ENCODE assay signal across 10 cellular contexts in the genomic region with DNA sequence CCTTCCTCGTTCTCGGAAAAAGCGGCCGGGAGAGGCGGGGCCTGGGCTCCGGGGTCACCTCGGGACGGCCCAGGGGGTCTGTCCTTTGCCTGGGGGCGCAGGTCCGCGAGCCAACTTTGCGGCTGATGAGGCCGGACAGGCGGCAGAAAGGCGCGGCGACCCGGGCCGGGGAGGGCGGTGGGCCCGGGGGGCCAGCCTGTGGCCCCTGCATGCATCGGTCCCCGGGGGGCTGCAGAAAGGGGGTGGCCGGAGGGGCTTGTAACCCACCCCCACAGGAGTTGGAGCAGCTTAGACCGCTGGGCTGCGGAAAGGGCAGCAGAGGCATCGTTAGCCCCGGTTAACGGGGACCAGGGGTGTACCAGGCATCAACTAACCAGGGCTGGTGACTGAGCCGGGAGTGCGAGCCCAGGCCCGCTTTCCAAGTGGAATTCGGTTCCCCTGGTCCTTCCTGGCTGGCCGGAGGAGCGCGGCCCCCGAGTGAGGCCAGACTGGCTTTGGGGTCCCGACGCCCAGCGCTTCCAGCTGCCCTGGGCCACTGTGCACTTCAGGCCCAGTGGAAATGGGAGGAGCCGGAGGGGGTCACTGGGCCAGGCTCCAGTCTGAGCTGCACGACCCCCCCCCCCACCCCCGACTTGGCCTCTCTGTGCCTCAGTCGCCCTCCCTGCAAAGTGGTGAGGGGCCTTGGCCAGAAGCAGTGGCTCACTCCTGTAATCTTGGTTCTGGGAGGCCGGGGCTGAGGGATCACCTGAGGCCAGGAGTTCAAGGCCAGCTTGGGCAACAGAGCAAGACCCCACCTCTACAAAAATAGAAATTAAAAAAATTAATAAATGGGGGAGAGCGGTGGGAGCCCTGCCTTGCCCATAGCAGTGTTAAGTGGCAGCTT. TPM values are rescaled to one million over a fixed set of nuclear protein-coding genes. Genes with fewer than 3 reads are reported as not detected.
DNase-seq lines count a peak whose midpoint lies in the region; ATAC-seq and TF ChIP-seq lines count a peak whose summit lies in the region.
"Had no signal": no experiment of that assay in that cellular context is flagged by ENCODE, and none has a peak within 500 bp of the region (broad histone marks: within the 10 kb centered on the region; RNA-seq: fewer than 3 reads in every experiment).

No MANE protein-coding gene starts in this region.

- BruUV-seq in Calu3 (replicated peaks; lab: Mats Ljungman, UMichigan) (no TSS peak), Panc1 (replicated peaks; lab: Mats Ljungman, UMichigan) (no TSS peak), OCI-LY7 (replicated peaks; lab: Mats Ljungman, UMichigan) (no TSS peak)

- H3K4me3 ChIP-seq in Panc1 (ENCODE audit: low read depth in 2 of 2, low read length in 2 of 2) = peak overlapping the region; percentile 48 to 59
- no peak overlapping the region for H3K4me3 ChIP-seq in OCI-LY7 (ENCODE audit: low read depth, low read length, poor library complexity, severe bottlenecking)

- DNase-seq in Calu3 (peak; percentile 38), Panc1 (ENCODE audit: low read depth, low spot score) (no peak), foreskin keratinocyte (no peak), progenitor cell of endocrine pancreas (ENCODE audit: low spot score, unreplicated experiment) (no peak), caudate nucleus (lab: John Stamatoyannopoulos, UW) (no peak), OCI-LY7 (ENCODE audit: low spot score) (no peak), osteocyte (ENCODE audit: extremely low spot score, unreplicated experiment) (no peak)
- DNase-seq in activated CD8-positive, alpha-beta memory T cell treated with anti-CD3 and anti-CD28 coated beads for 24 hours = no peak
- DNase-seq: SHP77 treated with DMSO at 0.1 percent for 48 hours had no signal

- H4K20me1 ChIP-seq in OCI-LY7 (ENCODE audit: insufficient read depth, low read length) = no peaks in the 10 kb centered on the region

- no peak overlapping the region for H3K27ac ChIP-seq in Panc1 (ENCODE audit: low read length)
- no peak overlapping the region for H3K27ac ChIP-seq in foreskin keratinocyte
- H3K27ac ChIP-seq in caudate nucleus (ENCODE audit: low read depth, low read length) = no peak overlapping the region
- no peak overlapping the region for H3K27ac ChIP-seq in OCI-LY7 (ENCODE audit: low read depth, low read length, poor library complexity, severe bottlenecking)

- H3K9me3 Mint-ChIP-seq in Calu3 (ENCODE audit: low read depth, unreplicated experiment) (no peaks in the 10 kb centered on the region), progenitor cell of endocrine pancreas (ENCODE audit: low read depth) (no peaks in the 10 kb centered on the region), osteocyte (ENCODE audit: unreplicated experiment) (no peaks in the 10 kb centered on the region)
- H3K9me3 Mint-ChIP-seq: activated naive CD4-positive, alpha-beta T cell treated with anti-CD3 and anti-CD28 coated beads, Interleukin-2, amount 10 ng/mL, durations not matched to agents 7 days and 5 days had no signal

- TF ChIP-seq CTCF in Calu3 (IDR thresholded peaks at IDR 0.05; ENCODE audit: unreplicated experiment) (no peak), Panc1 (IDR thresholded peaks at IDR 0.05) (no peak), foreskin keratinocyte (conservative IDR thresholded peaks at IDR 0.05) (no peak), progenitor cell of endocrine pancreas (IDR thresholded peaks at IDR 0.05; ENCODE audit: unreplicated experiment) (no peak), OCI-LY7 (conservative IDR thresholded peaks at IDR 0.05; ENCODE audit: low read length) (no peak), osteocyte (IDR thresholded peaks at IDR 0.05) (no peak)

- no peaks in the 10 kb centered on the region for H3K79me2 ChIP-seq in OCI-LY7 (ENCODE audit: insufficient read depth, low read depth, low read length)

- H3K27me3 Mint-ChIP-seq in Calu3 (ENCODE audit: unreplicated experiment) (peaks cover 46% of the 10 kb centered on the region), progenitor cell of endocrine pancreas (peaks cover 4% of the 10 kb centered on the region), osteocyte (ENCODE audit: unreplicated experiment) (peaks cover 7% of the 10 kb centered on the region)

- in situ Hi-C loops in Panc1 (cut with HindIII; ENCODE audit: low pct_unique_long_range_greater_than_20kb, low sequenced_read_pairs) = no loop called here

- no peak overlapping the region for H3K4me2 ChIP-seq in OCI-LY7 (ENCODE audit: low read length)

- H3K36me3 Mint-ChIP-seq in Calu3 (ENCODE audit: insufficient read depth, unreplicated experiment) (no peaks in the 10 kb centered on the region), progenitor cell of endocrine pancreas (ENCODE audit: insufficient read depth) (peaks cover 4% of the 10 kb centered on the region), osteocyte (ENCODE audit: unreplicated experiment) (no peaks in the 10 kb centered on the region)
- H3K36me3 Mint-ChIP-seq: activated naive CD4-positive, alpha-beta T cell treated with anti-CD3 and anti-CD28 coated beads, Interleukin-2, amount 10 ng/mL, durations not matched to agents 7 days and 5 days had no signal

- H3K4me1 Mint-ChIP-seq in Calu3 (ENCODE audit: low read depth, unreplicated experiment) (peaks cover 12% of the 10 kb centered on the region), progenitor cell of endocrine pancreas (ENCODE audit: low read depth) (peaks cover 4% of the 10 kb centered on the region), osteocyte (ENCODE audit: unreplicated experiment) (peaks cover 6% of the 10 kb centered on the region)
- H3K4me1 Mint-ChIP-seq: activated naive CD4-positive, alpha-beta T cell treated with anti-CD3 and anti-CD28 coated beads, Interleukin-2, amount 10 ng/mL, durations not matched to agents 7 days and 5 days had no signal

- H2AFZ ChIP-seq in OCI-LY7 (ENCODE audit: low read length) = no peak overlapping the region

- no peaks in the 10 kb centered on the region for H3K36me3 ChIP-seq in Panc1 (ENCODE audit: control insufficient read depth, insufficient read depth, low read length)
- no peaks in the 10 kb centered on the region for H3K36me3 ChIP-seq in OCI-LY7 (ENCODE audit: insufficient read depth, low read length)

- intact Hi-C loops in Calu3 (cut with micrococcal nuclease; ENCODE audit: unreplicated experiment) (no loop called here), Panc1 (cut with micrococcal nuclease; ENCODE audit: unreplicated experiment) (loop anchor here (2.0 kb wide), 1 partner anchor 43 kb away; no protein-coding TSS in a partner anchor), OCI-LY7 (cut with micrococcal nuclease; ENCODE audit: unreplicated experiment) (loop anchor here (2.0 kb wide), 1 partner anchor 143 kb away; no protein-coding TSS in a partner anchor)

- ATAC-seq in Panc1 (peak; percentile 67), foreskin keratinocyte (peak; percentile 12)

- no peaks in the 10 kb centered on the region for H3K9me2 ChIP-seq in OCI-LY7 (ENCODE audit: insufficient read depth, low read length)

- CTCF ChIA-PET in Calu3 (lab: Charles Lee) (interaction anchor here (0.7 kb wide), 1 partner anchor 382 kb away, joined by 3 read pairs; no protein-coding TSS in a partner anchor), Panc1 (lab: Charles Lee) (interaction anchor here (1.5 kb wide), 1 partner anchor 43 kb away, joined by 25 read pairs; no protein-coding TSS in a partner anchor), OCI-LY7 (lab: Charles Lee; ENCODE audit: unreplicated experiment) (no interaction called here)

- POLR2A ChIA-PET in Panc1 (lab: Charles Lee) = no interaction called here
- POLR2A ChIA-PET in OCI-LY7 (lab: Charles Lee) = no interaction called here

- H3K4me3 Mint-ChIP-seq in Calu3 (ENCODE audit: low read depth, unreplicated experiment) (peak overlapping the region; percentile 59), progenitor cell of endocrine pancreas (ENCODE audit: low read depth) (peak overlapping the region; percentile 79), osteocyte (ENCODE audit: unreplicated experiment) (no peak overlapping the region)
- H3K4me3 Mint-ChIP-seq: activated naive CD4-positive, alpha-beta T cell treated with anti-CD3 and anti-CD28 coated beads, Interleukin-2, amount 10 ng/mL, durations not matched to agents 7 days and 5 days had no signal

- H3K27ac Mint-ChIP-seq in Calu3 (ENCODE audit: unreplicated experiment) (no peak overlapping the region), progenitor cell of endocrine pancreas (no peak overlapping the region), osteocyte (ENCODE audit: unreplicated experiment) (no peak overlapping the region)
- H3K27ac Mint-ChIP-seq: activated naive CD4-positive, alpha-beta T cell treated with anti-CD3 and anti-CD28 coated beads, Interleukin-2, amount 10 ng/mL, durations not matched to agents 7 days and 5 days had no signal

- H3K9me3 ChIP-seq in Panc1 (ENCODE audit: control insufficient read depth, insufficient read depth, low read depth, low read length) (no peaks in the 10 kb centered on the region), OCI-LY7 (ENCODE audit: low read length) (no peaks in the 10 kb centered on the region)

- H3K27me3 ChIP-seq in Panc1 (ENCODE audit: control insufficient read depth, insufficient read depth, low read length) (no peaks in the 10 kb centered on the region), foreskin keratinocyte (peaks cover 8% of the 10 kb centered on the region)

- H3K4me1 ChIP-seq in Panc1 (ENCODE audit: control insufficient read depth, insufficient read depth, low read length) (peaks cover 8% of the 10 kb centered on the region), foreskin keratinocyte (no peaks in the 10 kb centered on the region), OCI-LY7 (ENCODE audit: insufficient read depth, low read length, poor library complexity, severe bottlenecking) (no peaks in the 10 kb centered on the region)

RNA-seq across cellular contexts. Expression of gene SLC29A4, which starts 0.9 kb away (rescaled TPM):
- total RNA-seq in Calu3 (2022) (1.9 and 2.5 TPM in 2 replicates), Panc1 (2021; ENCODE audit: unreplicated experiment) (38.9 TPM), foreskin keratinocyte (0.46 and 1.0 TPM in 2 replicates), progenitor cell of endocrine pancreas (108 and 120 TPM in 2 replicates), OCI-LY7 (2022) (0.44 and 0.67 TPM in 2 replicates), osteocyte (7.9 and 9.7 TPM in 2 replicates)
- polyA plus RNA-seq in Panc1 (2012; ENCODE audit: insufficient read length) = 83.6 TPM
- polyA plus RNA-seq in foreskin keratinocyte = 0.70 and 1.1 TPM in 2 replicates
- total RNA-seq in OCI-LY7 (2014; rRNA removed; shearing (Covaris generic)) = 0.06 TPM in 1 of 2 replicates, not detected in the other
